Comparison of ENCODE assay signal across 8 cellular contexts in the genomic region with DNA sequence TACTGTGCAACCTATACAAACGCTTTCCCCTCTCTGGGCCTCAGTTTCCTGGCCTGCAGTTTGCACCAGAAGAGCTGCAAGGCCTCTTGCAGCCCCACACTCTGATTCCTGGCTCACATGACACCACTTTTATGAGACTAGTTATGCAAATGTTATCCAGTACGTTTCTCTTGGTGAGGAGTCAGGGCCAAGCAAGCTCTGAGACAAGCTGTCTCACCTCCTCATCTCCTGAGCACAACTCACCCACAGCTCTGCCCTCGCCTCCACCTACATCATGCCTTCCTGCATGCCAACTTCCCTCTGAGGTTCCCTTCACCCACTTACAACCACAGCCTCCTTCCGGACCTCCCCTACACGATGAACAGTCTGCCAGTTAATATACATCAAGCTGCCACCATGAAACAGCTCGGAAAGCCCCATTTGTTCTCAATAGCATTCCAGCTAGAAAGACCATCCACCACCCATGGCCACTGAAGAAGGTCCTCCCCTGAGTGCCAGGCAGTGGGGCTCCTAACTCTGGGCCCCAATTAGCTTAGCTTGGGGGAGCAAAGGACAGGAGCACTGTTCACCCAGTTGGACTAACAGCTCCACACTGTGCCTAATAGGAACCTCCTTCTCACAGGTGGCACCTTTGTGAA. TPM values are rescaled to one million over a fixed set of nuclear protein-coding genes. Genes with fewer than 3 reads are reported as not detected.
DNase-seq lines count a peak whose midpoint lies in the region; ATAC-seq and TF ChIP-seq lines count a peak whose summit lies in the region.

No MANE protein-coding gene starts in this region.

- no peak for TF ChIP-seq CTCF in WTC11 (IDR thresholded peaks at IDR 0.05)

- H3K27ac Mint-ChIP-seq in WTC11, result no peak overlapping the region

- DNase-seq in NOMO-1 treated with dmso at 0.1 percent for 144 hours (lab: John Stamatoyannopoulos, UW; ENCODE audit: unreplicated experiment), result peak; percentile 30
- DNase-seq in activated effector memory CD4-positive, alpha-beta T cell treated with Interleukin-2 at 50 U/mL for 16 hours, result peak; percentile 66
- DNase-seq in stimulated activated CD8-positive, alpha-beta memory T cell treated with anti-CD3 and anti-CD28 coated beads, Interleukin-4, amount 100 ng/mL, for 1 hour (ENCODE audit: low read depth in 2 of 2, low spot score in 1 of 2), result peak; percentile 9 to 35
- DNase-seq in OCI-M2 (lab: John Stamatoyannopoulos, UW; ENCODE audit: unreplicated experiment), result no peak
- no peak for DNase-seq in WTC11 (ENCODE audit: low spot score)
- DNase-seq in posterior vena cava (ENCODE audit: low spot score), result no peak

- ATAC-seq in WTC11 (no peak), HG03521 (IDR thresholded peaks at IDR 0.05; ENCODE audit: unreplicated experiment) (no peak)

- H3K9me3 Mint-ChIP-seq in WTC11, result peaks cover 6% of the 10 kb centered on the region

- POLR2A ChIA-PET in WTC11 (lab: Charles Lee), result no interaction called here

- H3K4me1 Mint-ChIP-seq in WTC11, result no peaks in the 10 kb centered on the region

- CTCF ChIA-PET in WTC11 (lab: Charles Lee), result interaction anchor here (1.2 to 1.9 kb wide), 4 partner anchors 10 to 576 kb away, joined by 3 to 6 read pairs (median 4); no protein-coding TSS in a partner anchor

- peak; percentile 61 for TF ChIP-seq POLR2A in GM19193 (IDR thresholded peaks at IDR 0.05; ENCODE audit: extremely low read depth, insufficient read depth, insufficient read length)

- no peak overlapping the region for H3K4me3 Mint-ChIP-seq in WTC11

- H3K27me3 Mint-ChIP-seq in WTC11 (ENCODE audit: low read depth), result no peaks in the 10 kb centered on the region; the same call in none of the 2 replicates

- intact Hi-C loops in posterior vena cava (cut with DNase I), result loop anchor here in 1 of 2 donors (10.0 kb wide), 1 partner anchor 244 kb away; no protein-coding TSS in a partner anchor

- H3K36me3 Mint-ChIP-seq in WTC11, result no peaks in the 10 kb centered on the region

TF ChIP-seq in WTC11, 78 proteins besides CTCF, POLR2A, EP300 and RAD21 (continues in another document):
- TF ChIP-seq, protein P1, sequence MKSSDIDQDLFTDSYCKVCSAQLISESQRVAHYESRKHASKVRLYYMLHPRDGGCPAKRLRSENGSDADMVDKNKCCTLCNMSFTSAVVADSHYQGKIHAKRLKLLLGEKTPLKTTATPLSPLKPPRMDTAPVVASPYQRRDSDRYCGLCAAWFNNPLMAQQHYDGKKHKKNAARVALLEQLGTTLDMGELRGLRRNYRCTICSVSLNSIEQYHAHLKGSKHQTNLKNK (CRISPR knock-in tag; IDR thresholded peaks at IDR 0.05), result no peak
- TF ChIP-seq ZNF425 (CRISPR knock-in tag; conservative IDR thresholded peaks at IDR 0.05), result no peak
- TF ChIP-seq ZNF532 (CRISPR knock-in tag; IDR thresholded peaks at IDR 0.05; ENCODE audit: borderline replicate concordance), result no peak
- TF ChIP-seq NFYB (CRISPR knock-in tag; conservative IDR thresholded peaks at IDR 0.05; ENCODE audit: low read depth), result no peak
- TF ChIP-seq, protein P2, sequence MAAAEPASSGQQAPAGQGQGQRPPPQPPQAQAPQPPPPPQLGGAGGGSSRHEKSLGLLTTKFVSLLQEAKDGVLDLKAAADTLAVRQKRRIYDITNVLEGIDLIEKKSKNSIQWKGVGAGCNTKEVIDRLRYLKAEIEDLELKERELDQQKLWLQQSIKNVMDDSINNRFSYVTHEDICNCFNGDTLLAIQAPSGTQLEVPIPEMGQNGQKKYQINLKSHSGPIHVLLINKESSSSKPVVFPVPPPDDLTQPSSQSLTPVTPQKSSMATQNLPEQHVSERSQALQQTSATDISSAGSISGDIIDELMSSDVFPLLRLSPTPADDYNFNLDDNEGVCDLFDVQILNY (CRISPR knock-in tag; IDR thresholded peaks at IDR 0.05), result no peak
- TF ChIP-seq PRDM15 (CRISPR knock-in tag; IDR thresholded peaks at IDR 0.05), result no peak
- TF ChIP-seq ZNF263 (CRISPR knock-in tag; IDR thresholded peaks at IDR 0.05; ENCODE audit: low read depth), result no peak
- TF ChIP-seq, protein P3, sequence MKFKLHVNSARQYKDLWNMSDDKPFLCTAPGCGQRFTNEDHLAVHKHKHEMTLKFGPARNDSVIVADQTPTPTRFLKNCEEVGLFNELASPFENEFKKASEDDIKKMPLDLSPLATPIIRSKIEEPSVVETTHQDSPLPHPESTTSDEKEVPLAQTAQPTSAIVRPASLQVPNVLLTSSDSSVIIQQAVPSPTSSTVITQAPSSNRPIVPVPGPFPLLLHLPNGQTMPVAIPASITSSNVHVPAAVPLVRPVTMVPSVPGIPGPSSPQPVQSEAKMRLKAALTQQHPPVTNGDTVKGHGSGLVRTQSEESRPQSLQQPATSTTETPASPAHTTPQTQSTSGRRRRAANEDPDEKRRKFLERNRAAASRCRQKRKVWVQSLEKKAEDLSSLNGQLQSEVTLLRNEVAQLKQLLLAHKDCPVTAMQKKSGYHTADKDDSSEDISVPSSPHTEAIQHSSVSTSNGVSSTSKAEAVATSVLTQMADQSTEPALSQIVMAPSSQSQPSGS (CRISPR knock-in tag; IDR thresholded peaks at IDR 0.05; ENCODE audit: borderline replicate concordance, low read depth), result no peak

RNA-seq across cellular contexts. Expression of gene CRYGS, which starts 25.0 kb away (rescaled TPM):
- 1.7 to 2.9 TPM (median 1.9 TPM) in 3 replicates for total RNA-seq in WTC11 (2021)
- 1 to 10 TPM; 1.9 to 2.8 TPM for total RNA-seq in posterior vena cava

RNA-seq across cellular contexts. Expression of gene TBCCD1, which starts 48.0 kb away (rescaled TPM):
- 10.6 to 11.5 TPM (median 11.3 TPM) in 3 replicates for total RNA-seq in WTC11 (2021)
- total RNA-seq in posterior vena cava, result 1 to 10 TPM; 6.6 to 9.2 TPM

RNA-seq across cellular contexts. Expression of gene DNAJB11, which starts 51.4 kb away (rescaled TPM):
- 44.2 to 56.3 TPM (median 47.8 TPM) in 3 replicates for total RNA-seq in WTC11 (2021)
- 10 to 100 TPM; 37.0 to 39.5 TPM for total RNA-seq in posterior vena cava

Comparison
In these comparisons a context has a peak if more than half of its experiments do, and no peak if none do; other contexts are left out.
1. DNase-seq: peak in NOMO-1 treated with dmso at 0.1 percent for 144 hours (single experiment), activated effector memory CD4-positive, alpha-beta T cell treated with Interleukin-2 at 50 U/mL for 16 hours (single experiment) and stimulated activated CD8-positive, alpha-beta memory T cell treated with anti-CD3 and anti-CD28 coated beads, Interleukin-4, amount 100 ng/mL, for 1 hour (2 of 2); none in OCI-M2 (single experiment), WTC11 (single experiment) and posterior vena cava (single experiment).